ENCODE assay signal across 18 cellular contexts in genomic region chr3:157101470-157101869, GRCh38.
"Had no signal": no experiment of that assay in that cellular context is flagged by ENCODE, and none has a peak within 500 bp of the region (broad histone marks: within the 10 kb centered on the region; RNA-seq: fewer than 3 reads in every experiment).

No MANE protein-coding gene starts in this region.

- FAIRE-seq: endometrium, keratinocyte, TTC549 had no signal

- H3K27ac ChIP-seq: left lung, parathyroid adenoma, thyroid gland had no signal

- H3K36me3 ChIP-seq: gastrocnemius medialis, left lung, thyroid gland, uterus had no signal

- H3K9ac ChIP-seq: parathyroid adenoma had no signal

- H3K9me3 ChIP-seq: gastrocnemius medialis, left lung, thyroid gland, uterus had no signal

- H3K4me3 ChIP-seq: gastrocnemius medialis, left lung, thyroid gland, uterus had no signal

- DNase-seq: activated CD4-positive, alpha-beta T cell treated with anti-CD3 and anti-CD28 coated beads, Interleukin-2, amount 50 U/mL, for 4 hours; activated CD8-positive, alpha-beta memory T cell treated with anti-CD3 and anti-CD28 coated beads, Interleukin-2, amount 10 ng/mL, durations not matched to agents 7 days and 5 days; activated gamma-delta T cell treated with Interleukin-2 at 50 U/mL for 16 hours; activated naive CD8-positive, alpha-beta T cell treated with anti-CD3 and anti-CD28 coated beads for 36 hours; activated T-cell treated with anti-CD3 and anti-CD28 coated beads, Interleukin-2, amount 50 U/mL, for 4 hours; anterior cingulate cortex; gastrocnemius medialis; left lung; mesendoderm; stimulated activated CD4-positive, alpha-beta T cell treated with anti-CD3 and anti-CD28 coated beads, Interleukin-15, amount 100 ng/mL, for 24 hours; stimulated activated CD4-positive, alpha-beta T cell treated with anti-CD3 and anti-CD28 coated beads, Interleukin-4, amount 100 ng/mL, for 24 hours; T-helper 2 cell; thyroid gland; uterus had no signal

- H3K27me3 ChIP-seq: gastrocnemius medialis, left lung, thyroid gland, uterus had no signal

- ATAC-seq: activated CD8-positive, alpha-beta memory T cell treated with anti-CD3 and anti-CD28 coated beads, Interleukin-2, amount 10 ng/mL, durations not matched to agents 7 days and 5 days; activated T-cell treated with anti-CD3 and anti-CD28 coated beads, Interleukin-2, amount 50 U/mL, for 4 hours; gastrocnemius medialis; left lung had no signal

- H3K4me1 ChIP-seq: parathyroid adenoma, thyroid gland had no signal

- H3K79me2 ChIP-seq: parathyroid adenoma had no signal

- H2AFZ ChIP-seq: parathyroid adenoma had no signal
